In genomic region chr16:81994485-81994884, GRCh38 we compare ENCODE assay signal across 1 cellular context.
TF ChIP-seq lines count a peak whose summit lies in the region.

No MANE protein-coding gene starts in this region.

TF ChIP-seq in H1, 55 proteins besides CTCF, POLR2A, EP300 and RAD21 (continued from another document):
- TF ChIP-seq TCF12 (IDR thresholded peaks at IDR 0.05; ENCODE audit: low read depth, low read length) = no peak
- TF ChIP-seq SRF (IDR thresholded peaks at IDR 0.05; ENCODE audit: low read depth, low read length) = no peak
- no peak for TF ChIP-seq NANOG (IDR thresholded peaks at IDR 0.05; ENCODE audit: insufficient read depth, low read depth, low read length, poor library complexity, severe bottlenecking)
- TF ChIP-seq SIX5 (IDR thresholded peaks at IDR 0.05; ENCODE audit: low read depth, low read length) = no peak
- no peak for TF ChIP-seq FOSL1 (IDR thresholded peaks at IDR 0.05; ENCODE audit: insufficient read depth, low read depth, low read length)
- TF ChIP-seq RBBP5 (IDR thresholded peaks at IDR 0.05; ENCODE audit: borderline replicate concordance, low read depth, low read length) = no peak
- TF ChIP-seq SIRT6 (IDR thresholded peaks at IDR 0.05; ENCODE audit: low read length) = no peak
- TF ChIP-seq HDAC6 (IDR thresholded peaks at IDR 0.05; ENCODE audit: low read depth, low read length) = no peak
